8 cellular contexts compared by ENCODE assay signal in genomic region chr3:196079736-196080516, GRCh38. TPM values are rescaled to one million over a fixed set of nuclear protein-coding genes. Genes with fewer than 3 reads are reported as not detected.
DNase-seq lines count a peak whose midpoint lies in the region; ATAC-seq, FAIRE-seq and TF ChIP-seq lines count a peak whose summit lies in the region.
"Not testable (repeated sequence)": the region's sequence is repeated elsewhere in the genome, so short reads cannot be mapped to it uniquely, and the experiment has no call there.

No MANE protein-coding gene starts in this region.

- POLR2A ChIA-PET in HepG2 (lab: Yijun Ruan, JAX): interaction anchor here (1.5 to 1.6 kb wide), 2 partner anchors 15 to 123 kb away, joined by 3 read pairs; no protein-coding TSS in a partner anchor

- not testable (repeated sequence) for BruUV-seq in HepG2 (replicated peaks; lab: Mats Ljungman, UMichigan)

- CTCF ChIA-PET in HepG2 (lab: Yijun Ruan, JAX; ENCODE audit: low intra/inter-chr PET ratio, low total read pairs): not testable (repeated sequence)

- in situ Hi-C loops in HepG2 (cut with HindIII; ENCODE audit: extremely low pct_ligation_motif_present, low pct_unique_long_range_greater_than_20kb): loop anchor here (5.0 kb wide), 1 partner anchor 117 kb away; no protein-coding TSS in a partner anchor

- not testable (repeated sequence) for TF ChIP-seq POLR2A in HepG2 (IDR thresholded peaks at IDR 0.05; ENCODE audit: insufficient read depth in 1 of 2, low read depth in 2 of 2, low read length in 2 of 2); ovary (IDR thresholded peaks at IDR 0.05)

- DNase-seq in activated naive CD8-positive, alpha-beta T cell treated with anti-CD3 and anti-CD28 coated beads for 36 hours; endothelial cell (ENCODE audit: low spot score); HepG2 (ENCODE audit: low spot score); ovary; type B pancreatic cell (ENCODE audit: extremely low spot score, unreplicated experiment): not testable (repeated sequence)

- H3K4me3 ChIP-seq in DOHH2 (ENCODE audit: low read length) (peak overlapping the region; percentile 93), Loucy (ENCODE audit: low read length, poor library complexity, severe bottlenecking) (peak overlapping the region; percentile 99), HepG2 (replicated peaks in 1 of 3; ENCODE audit: insufficient read depth in 1 of 3, low read depth in 2 of 3, low read length in 3 of 3) (peak overlapping the region; percentile 94 to 97 (median 97)), ovary (peak overlapping the region; percentile 98)

- not testable (repeated sequence) for TF ChIP-seq CTCF in DOHH2 (IDR thresholded peaks at IDR 0.05; ENCODE audit: low read depth, low read length, poor library complexity, severe bottlenecking); Loucy (conservative IDR thresholded peaks at IDR 0.05; ENCODE audit: low read length); endothelial cell (IDR thresholded peaks at IDR 0.05; ENCODE audit: unreplicated experiment); HepG2 (CRISPR knock-in tag; IDR thresholded peaks at IDR 0.05); ovary (IDR thresholded peaks at IDR 0.05); type B pancreatic cell (conservative IDR thresholded peaks at IDR 0.05)

- peaks cover 70% of the 10 kb centered on the region for H3K79me2 ChIP-seq in DOHH2 (ENCODE audit: control insufficient read depth, low read length)
- H3K79me2 ChIP-seq in Loucy (ENCODE audit: insufficient read depth, low read length): peaks cover 83% of the 10 kb centered on the region
- peaks cover 60% of the 10 kb centered on the region for H3K79me2 ChIP-seq in HepG2 (ENCODE audit: insufficient read depth, low read length)

- not testable (repeated sequence) for TF ChIP-seq EP300 in HepG2 (IDR thresholded peaks at IDR 0.05; ENCODE audit: low read depth in 2 of 2, low read length in 2 of 2); HepG2 (CRISPR knock-in tag; IDR thresholded peaks at IDR 0.05; ENCODE audit: borderline replicate concordance); ovary (IDR thresholded peaks at IDR 0.05)

- H3K36me3 Mint-ChIP-seq in T-helper 1 cell treated with Interleukin-12 subunit alpha and Interleukin-12 subunit beta and Interleukin-4 antibody, amounts not matched to agents 30 μg/mL and 1 μg/mL, for 36 hours (ENCODE audit: low read depth): peaks cover 41% of the 10 kb centered on the region
- peaks cover 44% of the 10 kb centered on the region for H3K36me3 Mint-ChIP-seq in activated naive CD8-positive, alpha-beta T cell treated with anti-CD3 and anti-CD28 coated beads for 36 hours
- H3K36me3 Mint-ChIP-seq in endothelial cell (ENCODE audit: low read depth, unreplicated experiment); type B pancreatic cell: not testable (repeated sequence)

- peak overlapping the region; percentile 88 for H3K27ac Mint-ChIP-seq in T-helper 1 cell treated with Interleukin-12 subunit alpha and Interleukin-12 subunit beta and Interleukin-4 antibody, amounts not matched to agents 30 μg/mL and 1 μg/mL, for 36 hours
- peak overlapping the region; percentile 97 for H3K27ac Mint-ChIP-seq in activated naive CD8-positive, alpha-beta T cell treated with anti-CD3 and anti-CD28 coated beads for 36 hours
- H3K27ac Mint-ChIP-seq in endothelial cell (ENCODE audit: unreplicated experiment): not testable (repeated sequence)
- H3K27ac Mint-ChIP-seq in type B pancreatic cell: peak overlapping the region; percentile 95

- intact Hi-C loops in HepG2 (cut with micrococcal nuclease; ENCODE audit: unreplicated experiment); ovary (cut with DNase I): not testable (repeated sequence)

- not testable (repeated sequence) for H3K27me3 ChIP-seq in DOHH2 (ENCODE audit: control insufficient read depth, low read length); HepG2 (ENCODE audit: control insufficient read depth in 1 of 2, insufficient read depth in 2 of 2, low read length in 2 of 2); ovary
- peaks cover 38% of the 10 kb centered on the region for H3K27me3 ChIP-seq in Loucy (ENCODE audit: insufficient read depth, low read length, poor library complexity, severe bottlenecking)

- not testable (repeated sequence) for TF ChIP-seq RAD21 in HepG2 (CRISPR knock-in tag; IDR thresholded peaks at IDR 0.05)

- H2AFZ ChIP-seq in Loucy (ENCODE audit: low read length); HepG2 (ENCODE audit: low read length): not testable (repeated sequence)

- H3K9me3 ChIP-seq in DOHH2 (ENCODE audit: control insufficient read depth, insufficient read depth, low read length); Loucy (ENCODE audit: insufficient read depth, low read depth, low read length); HepG2 (ENCODE audit: low read length); ovary: not testable (repeated sequence)

- not testable (repeated sequence) for H3K9me3 Mint-ChIP-seq in T-helper 1 cell treated with Interleukin-12 subunit alpha and Interleukin-12 subunit beta and Interleukin-4 antibody, amounts not matched to agents 30 μg/mL and 1 μg/mL, for 36 hours; activated naive CD8-positive, alpha-beta T cell treated with anti-CD3 and anti-CD28 coated beads for 36 hours; endothelial cell (ENCODE audit: unreplicated experiment); type B pancreatic cell

- H3K4me2 ChIP-seq in DOHH2 (ENCODE audit: low read length): peak overlapping the region; percentile 100
- H3K4me2 ChIP-seq in Loucy (ENCODE audit: low read depth, low read length, poor library complexity, severe bottlenecking): peak overlapping the region; percentile 89
- peak overlapping the region; percentile 81 for H3K4me2 ChIP-seq in HepG2 (ENCODE audit: low read depth, low read length)

- H3K4me1 ChIP-seq in DOHH2 (ENCODE audit: control insufficient read depth, low read length) (peaks cover 31% of the 10 kb centered on the region), Loucy (ENCODE audit: insufficient read depth, low read length, poor library complexity, severe bottlenecking) (peaks cover 31% of the 10 kb centered on the region), HepG2 (ENCODE audit: insufficient read depth, low read length) (peaks cover 43% of the 10 kb centered on the region)
- not testable (repeated sequence) for H3K4me1 ChIP-seq in ovary (ENCODE audit: insufficient read depth)

- H3K9ac ChIP-seq in Loucy (ENCODE audit: low read depth, low read length, poor library complexity, severe bottlenecking): peak overlapping the region; percentile 99
- peak overlapping the region; percentile 98 for H3K9ac ChIP-seq in HepG2 (ENCODE audit: insufficient read depth, low read depth, low read length)

- H4K20me1 ChIP-seq in DOHH2 (ENCODE audit: control insufficient read depth, insufficient read depth, low read depth, low read length) (peaks cover 30% of the 10 kb centered on the region), Loucy (ENCODE audit: insufficient read depth, low read length, poor library complexity, severe bottlenecking) (peaks cover 67% of the 10 kb centered on the region), HepG2 (ENCODE audit: insufficient read depth, low read length) (peaks cover 49% of the 10 kb centered on the region)

- H3K27ac ChIP-seq in DOHH2 (ENCODE audit: low read depth, low read length); HepG2 (ENCODE audit: extremely low read length, insufficient read depth, low read length); ovary: not testable (repeated sequence)

- not testable (repeated sequence) for H3K9me2 ChIP-seq in DOHH2 (replicated peaks; ENCODE audit: control insufficient read depth, low read length); Loucy (replicated peaks; ENCODE audit: low read depth, low read length)

- H3K4me3 Mint-ChIP-seq in T-helper 1 cell treated with Interleukin-12 subunit alpha and Interleukin-12 subunit beta and Interleukin-4 antibody, amounts not matched to agents 30 μg/mL and 1 μg/mL, for 36 hours: peak overlapping the region; percentile 97
- peak overlapping the region; percentile 93 for H3K4me3 Mint-ChIP-seq in activated naive CD8-positive, alpha-beta T cell treated with anti-CD3 and anti-CD28 coated beads for 36 hours
- peak overlapping the region; percentile 98 for H3K4me3 Mint-ChIP-seq in endothelial cell (ENCODE audit: unreplicated experiment)
- peak overlapping the region; percentile 99 for H3K4me3 Mint-ChIP-seq in type B pancreatic cell

- peaks cover 11% of the 10 kb centered on the region for H3F3A ChIP-seq in DOHH2 (ENCODE audit: control insufficient read depth, insufficient read depth)
- H3F3A ChIP-seq in Loucy (ENCODE audit: low read depth): not testable (repeated sequence)

- H3K36me3 ChIP-seq in DOHH2 (ENCODE audit: control insufficient read depth, low read length) (peaks cover 63% of the 10 kb centered on the region), Loucy (ENCODE audit: insufficient read depth, low read length) (peaks cover 57% of the 10 kb centered on the region), HepG2 (replicated peaks in 1 of 2; ENCODE audit: control insufficient read depth in 1 of 2, insufficient read depth in 2 of 2, low read length in 2 of 2) (peaks cover 1 to 15% of the 10 kb centered on the region in 2 experiments; a peak in 4 of 5 replicates)
- not testable (repeated sequence) for H3K36me3 ChIP-seq in ovary

- FAIRE-seq in HepG2 (lab: Jason Lieb, UNC): not testable (repeated sequence)

- H3K4me1 Mint-ChIP-seq in T-helper 1 cell treated with Interleukin-12 subunit alpha and Interleukin-12 subunit beta and Interleukin-4 antibody, amounts not matched to agents 30 μg/mL and 1 μg/mL, for 36 hours (ENCODE audit: low read depth): peaks cover 43% of the 10 kb centered on the region
- peaks cover 46% of the 10 kb centered on the region for H3K4me1 Mint-ChIP-seq in activated naive CD8-positive, alpha-beta T cell treated with anti-CD3 and anti-CD28 coated beads for 36 hours
- not testable (repeated sequence) for H3K4me1 Mint-ChIP-seq in endothelial cell (ENCODE audit: unreplicated experiment); type B pancreatic cell (ENCODE audit: unreplicated experiment)

- H3K27me3 Mint-ChIP-seq in T-helper 1 cell treated with Interleukin-12 subunit alpha and Interleukin-12 subunit beta and Interleukin-4 antibody, amounts not matched to agents 30 μg/mL and 1 μg/mL, for 36 hours (ENCODE audit: low read depth); activated naive CD8-positive, alpha-beta T cell treated with anti-CD3 and anti-CD28 coated beads for 36 hours; endothelial cell (ENCODE audit: unreplicated experiment); type B pancreatic cell: not testable (repeated sequence)

- ATAC-seq in HepG2: not testable (repeated sequence)

- WGBS in HepG2 (ENCODE audit: low lambda C conversion rate): 58% methylated on average over 15 of the region's 16 CpGs
- WGBS in ovary, 3 donors: 74 to 79% (median 78%) methylated on average over 16 of the region's 16 CpGs

RNA-seq across cellular contexts. Expression of gene TFRC, which starts 2.0 kb away (rescaled TPM):
- total RNA-seq in activated naive CD8-positive, alpha-beta T cell treated with anti-CD3 and anti-CD28 coated beads for 36 hours: 100 to 1,000 TPM; 550 TPM
- total RNA-seq in endothelial cell (ENCODE audit: unreplicated experiment) (23.5 TPM), HepG2 (2016; rRNA removed; fragmentation: Illumina TruSeq; extraction: Trizol) (176 and 274 TPM in 2 replicates), ovary (100 to 1,000 TPM in 6 of 7 donors, 10 to 100 TPM in 1; 83.6 to 348 (median 126) TPM), type B pancreatic cell (ENCODE audit: low replicate concordance) (140 and 247 TPM in 2 replicates)
- total RNA-seq in HepG2 (2016; cell fraction: cytosol; rRNA removed; fragmentation: Illumina TruSeq; extraction: Trizol; ENCODE audit: low read depth): 15.6 and 21.1 TPM in 2 replicates
- total RNA-seq in HepG2 (2016; cell fraction: insoluble cytoplasmic fraction; rRNA removed; fragmentation: Illumina TruSeq; extraction: Trizol): 166 and 276 TPM in 2 replicates
- 53.1 and 67.0 TPM in 2 replicates for total RNA-seq in HepG2 (2016; cell fraction: membrane; rRNA removed; fragmentation: Illumina TruSeq; extraction: Trizol)
- 271 and 302 TPM in 2 replicates for total RNA-seq in HepG2 (2016; cell fraction: nucleus; rRNA removed; fragmentation: Illumina TruSeq; extraction: Trizol)
- polyA plus RNA-seq in HepG2 (2011; rRNA removed) (171 and 188 TPM in 2 replicates), ovary (10 to 100 TPM; 26.1 to 38.4 TPM)
- 78.0 and 140 TPM in 2 replicates for polyA plus RNA-seq in HepG2 (2011; cell fraction: cytosol; rRNA removed)
- 74.7 and 92.6 TPM in 2 replicates for polyA plus RNA-seq in HepG2 (2011; cell fraction: nucleus; rRNA removed)
- 211 and 370 TPM in 2 replicates for polyA plus RNA-seq in HepG2 (2012)
- 6.8 and 7.7 TPM in 2 replicates for polyA plus RNA-seq in HepG2 (2016; cell fraction: cytosol; fragmentation: Illumina TruSeq; extraction: Trizol; ENCODE audit: low read depth)
- polyA plus RNA-seq in HepG2 (2016; cell fraction: insoluble cytoplasmic fraction; fragmentation: Illumina TruSeq; extraction: Trizol; ENCODE audit: low read depth): 89.1 and 93.4 TPM in 2 replicates
- polyA plus RNA-seq in HepG2 (2016; cell fraction: membrane; fragmentation: Illumina TruSeq; extraction: Trizol; ENCODE audit: low read depth): 20.8 and 24.6 TPM in 2 replicates
- polyA plus RNA-seq in HepG2 (2016; cell fraction: nucleus; fragmentation: Illumina TruSeq; extraction: Trizol; ENCODE audit: insufficient read depth, low read depth): 204 and 208 TPM in 2 replicates
- 316 and 962 TPM in 2 replicates for polyA minus RNA-seq in HepG2 (2011; rRNA and poly(A)+ RNA removed; ENCODE audit: low replicate concordance)
- polyA minus RNA-seq in HepG2 (2011; cell fraction: cytosol; rRNA and poly(A)+ RNA removed): 283 and 359 TPM in 2 replicates
- polyA minus RNA-seq in HepG2 (2011; cell fraction: nucleus; rRNA and poly(A)+ RNA removed): 377 and 388 TPM in 2 replicates
